Comparison of ENCODE assay signal across 8 cellular contexts in the genomic region with DNA sequence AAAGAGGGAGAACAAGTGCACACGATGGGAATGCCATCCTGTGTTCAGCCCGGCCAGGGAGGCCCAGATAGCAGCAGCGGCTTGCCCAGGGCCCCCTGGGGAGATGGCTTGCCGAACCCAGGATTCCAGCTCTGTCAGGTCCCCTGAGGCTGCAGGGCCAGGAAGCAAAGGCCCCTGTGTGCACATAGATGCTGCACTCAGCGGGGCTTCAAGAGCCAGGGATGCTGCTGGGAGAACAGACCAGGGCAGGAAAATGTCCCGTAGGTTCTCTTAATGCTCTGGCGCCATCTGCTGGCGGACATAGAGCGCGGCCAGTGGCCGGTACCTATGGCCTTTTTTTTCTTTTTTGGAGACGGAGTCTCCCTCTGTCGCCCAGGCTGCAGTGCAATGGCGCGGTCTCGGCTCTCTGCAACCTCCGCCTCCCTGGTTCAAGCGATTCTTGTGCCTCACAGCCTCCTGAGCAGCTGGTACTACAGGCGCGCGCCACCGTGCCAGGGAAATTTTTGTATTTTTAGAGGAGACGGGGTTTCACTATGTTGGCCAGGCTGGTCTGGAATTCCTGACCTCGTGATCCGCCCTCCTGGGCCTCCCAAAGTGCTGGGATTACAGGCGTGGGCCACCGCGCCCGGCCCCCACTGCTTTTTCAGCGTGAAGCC. TPM values are rescaled to one million over a fixed set of nuclear protein-coding genes. Genes with fewer than 3 reads are reported as not detected.
DNase-seq lines count a peak whose midpoint lies in the region; ATAC-seq and TF ChIP-seq lines count a peak whose summit lies in the region.

No MANE protein-coding gene starts in this region.

- H4K20me1 ChIP-seq in neural cell (ENCODE audit: insufficient read depth), result no peaks in the 10 kb centered on the region

- H3K9me2 ChIP-seq in neural cell (ENCODE audit: insufficient read depth, low read length), result no peaks in the 10 kb centered on the region

- H3K27me3 ChIP-seq in Peyer's patch (no peaks in the 10 kb centered on the region), neural cell (ENCODE audit: insufficient read depth, low read depth, low read length) (no peaks in the 10 kb centered on the region)

- TF ChIP-seq CTCF in Peyer's patch (IDR thresholded peaks at IDR 0.05), result peak; percentile 62 to 96 (median 72)
- TF ChIP-seq CTCF in neural cell (IDR thresholded peaks at IDR 0.05; ENCODE audit: poor library complexity, severe bottlenecking), result peak; percentile 71

- peak; percentile 60 for TF ChIP-seq RAD21 in neural cell (conservative IDR thresholded peaks at IDR 0.05)

- no peaks in the 10 kb centered on the region for H3K27me3 Mint-ChIP-seq in activated T-cell treated with anti-CD3 and anti-CD28 coated beads, Interleukin-2, amount 50 U/mL, for 72 hours (ENCODE audit: low read depth)
- H3K27me3 Mint-ChIP-seq in stimulated activated naive CD8-positive, alpha-beta T cell treated with anti-CD3 and anti-CD28 coated beads, Interleukin-15, amount 100 ng/mL, for 72 hours, result no peaks in the 10 kb centered on the region

- no peaks in the 10 kb centered on the region for H3K9me3 ChIP-seq in Peyer's patch
- H3K9me3 ChIP-seq in neural cell (ENCODE audit: low read length), result no peaks in the 10 kb centered on the region

- TF ChIP-seq POLR2A in Peyer's patch (IDR thresholded peaks at IDR 0.05), result no peak

- TF ChIP-seq EP300 in neural cell (conservative IDR thresholded peaks at IDR 0.05; ENCODE audit: poor library complexity, severe bottlenecking), result no peak

- no peaks in the 10 kb centered on the region for H3K79me2 ChIP-seq in neural cell (replicated peaks; ENCODE audit: insufficient read depth, low read length)

- no peaks in the 10 kb centered on the region for H3K4me1 ChIP-seq in Peyer's patch

- no peak overlapping the region for H3K4me3 ChIP-seq in Peyer's patch
- H3K4me3 ChIP-seq in neural cell (ENCODE audit: low read length), result no peak overlapping the region

- peaks cover 0 to 41% (median 0%) of the 10 kb centered on the region in 3 donors for H3K36me3 ChIP-seq in Peyer's patch
- no peaks in the 10 kb centered on the region for H3K36me3 ChIP-seq in neural cell (ENCODE audit: insufficient read depth, low read length)

- H3K4me1 Mint-ChIP-seq in activated T-cell treated with anti-CD3 and anti-CD28 coated beads, Interleukin-2, amount 50 U/mL, for 72 hours (ENCODE audit: low read depth), result no peaks in the 10 kb centered on the region
- peaks cover 4% of the 10 kb centered on the region for H3K4me1 Mint-ChIP-seq in stimulated activated naive CD8-positive, alpha-beta T cell treated with anti-CD3 and anti-CD28 coated beads, Interleukin-15, amount 100 ng/mL, for 72 hours

- H3K36me3 Mint-ChIP-seq in activated T-cell treated with anti-CD3 and anti-CD28 coated beads, Interleukin-2, amount 50 U/mL, for 72 hours (ENCODE audit: insufficient read depth in 2 of 2), result peaks cover 2 to 3% of the 10 kb centered on the region in 2 donors

- no peaks in the 10 kb centered on the region for H3F3A ChIP-seq in neural cell (ENCODE audit: insufficient read depth, low read length, poor library complexity, severe bottlenecking)

- DNase-seq in DMS 273 treated with DMSO at 0.1 percent for 48 hours (lab: John Stamatoyannopoulos, UW) (peak; percentile 57), HS-27A (ENCODE audit: low read depth) (peak; percentile 19), Peyer's patch (peak; percentile 74 to 89 (median 81)), fibroblast of peridontal ligament (ENCODE audit: extremely low read depth) (peak; percentile 71)
- DNase-seq in activated T-cell treated with anti-CD3 and anti-CD28 coated beads, Interleukin-2, amount 50 U/mL, for 72 hours, result peak; percentile 71 to 75
- DNase-seq in stimulated activated naive CD8-positive, alpha-beta T cell treated with anti-CD3 and anti-CD28 coated beads, Interleukin-15, amount 100 ng/mL, for 72 hours, result peak; percentile 65 to 68

- no peaks in the 10 kb centered on the region for H3K9me3 Mint-ChIP-seq in activated T-cell treated with anti-CD3 and anti-CD28 coated beads, Interleukin-2, amount 50 U/mL, for 72 hours
- H3K9me3 Mint-ChIP-seq in stimulated activated naive CD8-positive, alpha-beta T cell treated with anti-CD3 and anti-CD28 coated beads, Interleukin-15, amount 100 ng/mL, for 72 hours, result no peaks in the 10 kb centered on the region

- H3K4me3 Mint-ChIP-seq in activated T-cell treated with anti-CD3 and anti-CD28 coated beads, Interleukin-2, amount 50 U/mL, for 72 hours, result no peak overlapping the region
- H3K4me3 Mint-ChIP-seq in stimulated activated naive CD8-positive, alpha-beta T cell treated with anti-CD3 and anti-CD28 coated beads, Interleukin-15, amount 100 ng/mL, for 72 hours, result no peak overlapping the region

- no peak overlapping the region for H2AFZ ChIP-seq in neural cell (ENCODE audit: low read depth, low read length)

- ATAC-seq in GM21381 (IDR thresholded peaks at IDR 0.05; ENCODE audit: unreplicated experiment), result peak; percentile 89
- ATAC-seq in activated T-cell treated with anti-CD3 and anti-CD28 coated beads, Interleukin-2, amount 50 U/mL, for 72 hours (replicated peaks in 1 of 2), result peak; percentile 83 to 85
- peak; percentile 86 for ATAC-seq in stimulated activated naive CD8-positive, alpha-beta T cell treated with anti-CD3 and anti-CD28 coated beads, Interleukin-15, amount 100 ng/mL, for 72 hours

- H3K27ac Mint-ChIP-seq in activated T-cell treated with anti-CD3 and anti-CD28 coated beads, Interleukin-2, amount 50 U/mL, for 72 hours, result no peak overlapping the region
- H3K27ac Mint-ChIP-seq in stimulated activated naive CD8-positive, alpha-beta T cell treated with anti-CD3 and anti-CD28 coated beads, Interleukin-15, amount 100 ng/mL, for 72 hours, result no peak overlapping the region

- H3K27ac ChIP-seq in Peyer's patch (no peak overlapping the region), neural cell (ENCODE audit: low read length) (no peak overlapping the region)

- H3K9ac ChIP-seq in neural cell (ENCODE audit: low read length), result no peak overlapping the region

- H3K4me2 ChIP-seq in neural cell (ENCODE audit: low read length), result no peak overlapping the region

TF ChIP-seq in neural cell, 6 proteins besides CTCF, POLR2A, EP300 and RAD21:
- TF ChIP-seq SMC3 (conservative IDR thresholded peaks at IDR 0.05; ENCODE audit: poor library complexity), result peak; percentile 65
- no peak for TF ChIP-seq MXI1 (conservative IDR thresholded peaks at IDR 0.05; ENCODE audit: poor library complexity, severe bottlenecking)

RNA-seq across cellular contexts. Expression of a gene that starts 22.4 kb away (rescaled TPM):
- 10 to 100 TPM; 12.6 to 21.0 (median 18.9) TPM for total RNA-seq in Peyer's patch
- total RNA-seq in activated T-cell treated with anti-CD3 and anti-CD28 coated beads, Interleukin-2, amount 50 U/mL, for 72 hours, result 10 to 100 TPM; 38.6 to 44.5 TPM
- polyA plus RNA-seq in neural cell, result 31.8 and 33.7 TPM in 2 replicates
- 45.0 and 50.5 TPM in 2 replicates for polyA minus RNA-seq in neural cell

RNA-seq across cellular contexts. Expression of a gene that starts 59.8 kb away (rescaled TPM):
- 10 to 100 TPM; 41.4 to 79.2 (median 67.4) TPM for total RNA-seq in Peyer's patch
- total RNA-seq in activated T-cell treated with anti-CD3 and anti-CD28 coated beads, Interleukin-2, amount 50 U/mL, for 72 hours, result 10 to 100 TPM; 72.5 to 97.7 TPM
- polyA plus RNA-seq in neural cell, result 36.9 and 38.2 TPM in 2 replicates
- 26.6 and 32.6 TPM in 2 replicates for polyA minus RNA-seq in neural cell

Comparison
In these comparisons a context has a peak if more than half of its experiments do, and no peak if none do; other contexts are left out.
1. DNase-seq: peak in every context shown above with its lines; median percentile 81 in Peyer's patch; 73 in activated T-cell treated with anti-CD3 and anti-CD28 coated beads, Interleukin-2, amount 50 U/mL, for 72 hours; 71 in fibroblast of peridontal ligament; 66 in stimulated activated naive CD8-positive, alpha-beta T cell treated with anti-CD3 and anti-CD28 coated beads, Interleukin-15, amount 100 ng/mL, for 72 hours; 57 in DMS 273 treated with DMSO at 0.1 percent for 48 hours; 19 in HS-27A.